Comparison of ENCODE assay signal across 1 cellular context in genomic region chr5:38673671-38674071, GRCh38.
TF ChIP-seq lines count a peak whose summit lies in the region.

No MANE protein-coding gene starts in this region.

TF ChIP-seq in WTC11, 78 proteins besides CTCF, POLR2A, EP300 and RAD21 (continued from another document):
- no peak for TF ChIP-seq USF2 (CRISPR knock-in tag; IDR thresholded peaks at IDR 0.05)
